ENCODE assay signal across 14 cellular contexts in genomic region chr14:53840444-53840843, GRCh38.
DNase-seq lines count a peak whose midpoint lies in the region; ATAC-seq and TF ChIP-seq lines count a peak whose summit lies in the region.
"Had no signal": no experiment of that assay in that cellular context is flagged by ENCODE, and none has a peak within 500 bp of the region (broad histone marks: within the 10 kb centered on the region; RNA-seq: fewer than 3 reads in every experiment).

No MANE protein-coding gene starts in this region.

- no peaks in the 10 kb centered on the region for H3K27me3 Mint-ChIP-seq in glutamatergic neuron (ENCODE audit: unreplicated experiment)

- H3K36me3 Mint-ChIP-seq in glutamatergic neuron (ENCODE audit: unreplicated experiment), result no peaks in the 10 kb centered on the region

- peaks cover 3% of the 10 kb centered on the region for H3K9me3 Mint-ChIP-seq in glutamatergic neuron (ENCODE audit: unreplicated experiment)

- peak; percentile 92 for DNase-seq in DMS53 (lab: John Stamatoyannopoulos, UW)
- DNase-seq in LoVo (ENCODE audit: low spot score), result peak; percentile 91
- DNase-seq in cardiac fibroblast (ENCODE audit: low read depth in 2 of 2), result peak; percentile 18 to 40
- no peak for DNase-seq in left colon
- no peak for DNase-seq in upper lobe of left lung
- no peak for DNase-seq in glutamatergic neuron
- DNase-seq: activated CD8-positive, alpha-beta memory T cell treated with anti-CD3 and anti-CD28 coated beads for 24 hours; DMS153; nucleus accumbens had no signal

- no peaks in the 10 kb centered on the region for H3K4me1 Mint-ChIP-seq in glutamatergic neuron (ENCODE audit: low read depth, unreplicated experiment)
- H3K4me1 Mint-ChIP-seq: mesothelial cell of epicardium had no signal

- no peaks in the 10 kb centered on the region for H3K4me1 ChIP-seq in upper lobe of left lung
- H3K4me1 ChIP-seq: ascending aorta had no signal

- no peak overlapping the region for H3K27ac ChIP-seq in upper lobe of left lung
- H3K27ac ChIP-seq: ascending aorta, VCaP had no signal

- TF ChIP-seq POLR2A in upper lobe of left lung (IDR thresholded peaks at IDR 0.05), result no peak

- intact Hi-C loops in left colon (cut with DNase I, micrococcal nuclease), result no loop called here

- TF ChIP-seq EP300 in upper lobe of left lung (IDR thresholded peaks at IDR 0.05), result no peak

- no peak overlapping the region for H3K4me3 ChIP-seq in cardiac fibroblast (replicated peaks in 1 of 2; ENCODE audit: low read depth in 2 of 2, low read length in 2 of 2)
- no peak overlapping the region for H3K4me3 ChIP-seq in upper lobe of left lung
- H3K4me3 ChIP-seq: ascending aorta had no signal

- H3K9me3 ChIP-seq in upper lobe of left lung, result peaks cover 0 to 12% (median 3%) of the 10 kb centered on the region in 4 donors
- H3K9me3 ChIP-seq: ascending aorta had no signal

- WGBS in upper lobe of left lung, 2 donors, result 76 to 81% methylated on average over 2 of the region's 2 CpGs

- no peak overlapping the region for H3K4me3 Mint-ChIP-seq in glutamatergic neuron (ENCODE audit: unreplicated experiment)
- H3K4me3 Mint-ChIP-seq: mesothelial cell of epicardium had no signal

- no peaks in the 10 kb centered on the region for H3K36me3 ChIP-seq in upper lobe of left lung
- H3K36me3 ChIP-seq: ascending aorta had no signal

- ATAC-seq in left colon (peak; percentile 85), GM21367 (IDR thresholded peaks at IDR 0.05; ENCODE audit: unreplicated experiment) (no peak), upper lobe of left lung (ENCODE audit: low FRiP score in 2 of 2) (no peak), HG02571 (IDR thresholded peaks at IDR 0.05; ENCODE audit: unreplicated experiment) (no peak)

- TF ChIP-seq CTCF in cardiac fibroblast (IDR thresholded peaks at IDR 0.05; ENCODE audit: low read depth, low read length), result no peak
- no peak for TF ChIP-seq CTCF in upper lobe of left lung (IDR thresholded peaks at IDR 0.05)
- no peak for TF ChIP-seq CTCF in glutamatergic neuron (IDR thresholded peaks at IDR 0.05; ENCODE audit: partially characterized antibody, unreplicated experiment)

- no peak overlapping the region for H3K27ac Mint-ChIP-seq in glutamatergic neuron (ENCODE audit: unreplicated experiment)
- H3K27ac Mint-ChIP-seq: mesothelial cell of epicardium had no signal

- no peaks in the 10 kb centered on the region for H3K27me3 ChIP-seq in upper lobe of left lung
- H3K27me3 ChIP-seq: ascending aorta had no signal

Comparison
In these comparisons a context has a peak if more than half of its experiments do, and no peak if none do; other contexts are left out.
1. DNase-seq: peak in DMS53 (single experiment), LoVo (single experiment) and cardiac fibroblast (2 of 2); none in left colon (0 of 2), upper lobe of left lung (0 of 2) and glutamatergic neuron (single experiment).